15 cellular contexts compared by ENCODE assay signal in the genomic region with DNA sequence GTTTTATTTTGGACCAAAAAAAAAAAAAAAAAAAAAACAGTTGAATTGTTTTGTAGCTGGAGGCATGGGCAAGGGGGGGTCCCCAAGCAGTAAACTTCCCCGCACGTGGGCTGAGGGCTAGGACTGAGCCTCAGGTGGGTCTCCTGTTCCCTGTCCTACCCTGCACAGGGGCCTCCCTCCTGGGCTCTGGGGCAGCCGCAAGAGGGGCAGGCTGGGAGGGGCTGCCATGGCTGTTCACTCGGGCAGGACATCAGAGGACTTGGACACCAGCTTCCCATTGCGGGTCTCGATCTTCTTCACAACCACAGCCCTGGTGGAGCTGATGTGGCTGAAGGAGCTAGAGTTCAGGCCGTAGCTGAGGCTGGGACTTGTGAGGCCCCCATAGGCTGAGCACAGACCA.
"Had no signal": no experiment of that assay in that cellular context is flagged by ENCODE, and none has a peak within 500 bp of the region (broad histone marks: within the 10 kb centered on the region; RNA-seq: fewer than 3 reads in every experiment).

No MANE protein-coding gene starts in this region.

- H3K9me3 ChIP-seq: ascending aorta, esophagus squamous epithelium, heart right ventricle, sigmoid colon, stomach, thyroid gland had no signal

- H3K4me1 ChIP-seq: ascending aorta had no signal

- FAIRE-seq: frontal cortex had no signal

- H3K36me3 ChIP-seq: ascending aorta, esophagus squamous epithelium, heart right ventricle, sigmoid colon, stomach, thyroid gland had no signal

- ATAC-seq: activated CD8-positive, alpha-beta T cell treated with anti-CD3 and anti-CD28 coated beads, Interleukin-2, amount 10 ng/mL, durations not matched to agents 7 days and 5 days; T-helper 17 cell; WTC11 had no signal

- H3K27me3 ChIP-seq: ascending aorta, esophagus squamous epithelium, heart right ventricle, sigmoid colon, stomach, thyroid gland had no signal

- H3K4me3 ChIP-seq: ascending aorta, esophagus squamous epithelium, heart right ventricle, sigmoid colon, stomach, thyroid gland had no signal

- DNase-seq: activated CD4-positive, alpha-beta T cell treated with anti-CD3 and anti-CD28 coated beads for 48 hours; activated CD8-positive, alpha-beta memory T cell treated with anti-CD3 and anti-CD28 coated beads, Interleukin-2, amount 50 U/mL, for 48 hours; activated CD8-positive, alpha-beta T cell treated with anti-CD3 and anti-CD28 coated beads, Interleukin-2, amount 10 ng/mL, durations not matched to agents 7 days and 5 days; activated naive CD8-positive, alpha-beta T cell treated with anti-CD3 and anti-CD28 coated beads, Interleukin-2, amount 10 ng/mL, durations not matched to agents 7 days and 5 days; esophagus squamous epithelium; islet precursor cell; stimulated activated CD4-positive, alpha-beta T cell treated with anti-CD3 and anti-CD28 coated beads, Interleukin-4, amount 100 ng/mL, for 24 hours; stomach; T-helper 17 cell; thyroid gland had no signal
